In genomic region chr19:44954649-44955499, GRCh38 we compare ENCODE assay signal across 1 cellular context.
A peak's percentile ranks its signal among the peaks of the same experiment; 100 is the strongest.
TF ChIP-seq lines count a peak whose summit lies in the region.

Gene CLPTM1, plus strand, starts transcription at chr19:44955380. Its CDS starts 16 bp downstream, at chr19:44955396.

TF ChIP-seq in K562, 482 proteins besides CTCF, POLR2A, EP300 and RAD21 (continued from another document and continues in another):
- 0 out of 2 replicates have a peak, but pooled peaks have one; percentile 63 for TF ChIP-seq ZNF609 (CRISPR knock-in tag; IDR thresholded peaks at IDR 0.05; ENCODE audit: borderline replicate concordance)
- 0 out of 2 replicates have a peak, but pooled peaks have one; percentile 22 for TF ChIP-seq TCF7 (IDR thresholded peaks at IDR 0.05; ENCODE audit: borderline replicate concordance)
- TF ChIP-seq ZNF184 (CRISPR knock-in tag; IDR thresholded peaks at IDR 0.05), result no peak
- TF ChIP-seq BCOR (IDR thresholded peaks at IDR 0.05), result peak; percentile 83
- peak; percentile 100 for TF ChIP-seq ZBTB8A (IDR thresholded peaks at IDR 0.05; ENCODE audit: partially characterized antibody)
- peak; percentile 51; the same call in 1 of the 2 replicates for TF ChIP-seq ZFP91 (CRISPR knock-in tag; IDR thresholded peaks at IDR 0.05)
- no peak for TF ChIP-seq BRCA1 (IDR thresholded peaks at IDR 0.05)
- no peak for TF ChIP-seq BRCA1 (CRISPR knock-in tag; IDR thresholded peaks at IDR 0.05)
- TF ChIP-seq ZNF280A (IDR thresholded peaks at IDR 0.05; ENCODE audit: low read depth, partially characterized antibody), result no peak
- no peak for TF ChIP-seq CLOCK (CRISPR knock-in tag; IDR thresholded peaks at IDR 0.05; ENCODE audit: borderline replicate concordance)
- TF ChIP-seq MAFK (IDR thresholded peaks at IDR 0.05; ENCODE audit: low read length), result no peak
- TF ChIP-seq MAFF (IDR thresholded peaks at IDR 0.05; ENCODE audit: low read length), result peak; percentile 28; the same call in 1 of the 2 replicates
- TF ChIP-seq ELF4 (CRISPR knock-in tag; IDR thresholded peaks at IDR 0.05), result peak; percentile 76; the same call in 1 of the 2 replicates
- TF ChIP-seq NFIX (CRISPR knock-in tag; IDR thresholded peaks at IDR 0.05; ENCODE audit: low read depth), result no peak
- TF ChIP-seq HIVEP1 (CRISPR knock-in tag; IDR thresholded peaks at IDR 0.05), result no peak
- TF ChIP-seq ZNF785 (CRISPR knock-in tag; IDR thresholded peaks at IDR 0.05), result no peak
- TF ChIP-seq ARID3A (IDR thresholded peaks at IDR 0.05; ENCODE audit: borderline replicate concordance, low read depth, low read length), result no peak
- peak; percentile 92 for TF ChIP-seq CBFB (CRISPR knock-in tag; IDR thresholded peaks at IDR 0.05)
- no peak for TF ChIP-seq PHF21A (IDR thresholded peaks at IDR 0.05; ENCODE audit: borderline replicate concordance, low read depth)
- TF ChIP-seq CREM (IDR thresholded peaks at IDR 0.05; ENCODE audit: low read depth), result peak; percentile 81
- no peak for TF ChIP-seq ZNF77 (CRISPR knock-in tag; IDR thresholded peaks at IDR 0.05)
- TF ChIP-seq CTBP1 (IDR thresholded peaks at IDR 0.05; ENCODE audit: borderline replicate concordance), result peak; percentile 34; the same call in 1 of the 2 replicates
- no peak for TF ChIP-seq BDP1 (IDR thresholded peaks at IDR 0.05; ENCODE audit: insufficient read depth, insufficient read length)
- peak; percentile 24 for TF ChIP-seq NR2C2 (CRISPR knock-in tag; IDR thresholded peaks at IDR 0.05)
- TF ChIP-seq NR2C2 (tag; IDR thresholded peaks at IDR 0.05), result peak; percentile 76; the same call in 1 of the 2 replicates
- TF ChIP-seq SREBF2 (CRISPR knock-in tag; IDR thresholded peaks at IDR 0.05), result no peak; the same call in 1 of the 2 replicates
- no peak for TF ChIP-seq NUFIP1 (IDR thresholded peaks at IDR 0.05; ENCODE audit: partially characterized antibody)
- peak; percentile 97 for TF ChIP-seq SP1 (CRISPR knock-in tag; IDR thresholded peaks at IDR 0.05)
- peak; percentile 100 for TF ChIP-seq MTA3 (IDR thresholded peaks at IDR 0.05; ENCODE audit: borderline replicate concordance)
- TF ChIP-seq ZBTB40 (IDR thresholded peaks at IDR 0.05), result peak; percentile 87
- TF ChIP-seq ZBTB40 (CRISPR knock-in tag; IDR thresholded peaks at IDR 0.05), result no peak
- no peak for TF ChIP-seq HNRNPK (IDR thresholded peaks at IDR 0.05; ENCODE audit: low read depth, low read length, poor library complexity, severe bottlenecking)
- 0 out of 2 replicates have a peak, but pooled peaks have one; percentile 15 for TF ChIP-seq ATF3 (IDR thresholded peaks at IDR 0.05)
- TF ChIP-seq ATF3 (CRISPR knock-in tag; conservative IDR thresholded peaks at IDR 0.05), result no peak; the same call in 1 of the 2 replicates
- TF ChIP-seq KLF1 (tag; IDR thresholded peaks at IDR 0.05), result peak; percentile 94
